13 cellular contexts compared by ENCODE assay signal in genomic region chr12:92603741-92604432, GRCh38.
DNase-seq lines count a peak whose midpoint lies in the region; ATAC-seq and TF ChIP-seq lines count a peak whose summit lies in the region.
"Had no signal": no experiment of that assay in that cellular context is flagged by ENCODE, and none has a peak within 500 bp of the region (broad histone marks: within the 10 kb centered on the region; RNA-seq: fewer than 3 reads in every experiment).

No MANE protein-coding gene starts in this region.

- no peak overlapping the region for H3K27ac ChIP-seq in OCI-LY1 (ENCODE audit: low read depth, low read length, poor library complexity, severe bottlenecking)
- peak overlapping the region in 7 of 8 donors; percentile 21 to 48 (median 40) for H3K27ac ChIP-seq in spleen
- H3K27ac ChIP-seq: esophagus muscularis mucosa, HL-60 had no signal

- H3K4me1 ChIP-seq in OCI-LY1 (ENCODE audit: insufficient read depth, low read length, severe bottlenecking) (no peaks in the 10 kb centered on the region), spleen (peaks cover 0 to 33% (median 7%) of the 10 kb centered on the region in 6 donors)
- H3K4me1 ChIP-seq: ascending aorta had no signal

- H3K9ac ChIP-seq in OCI-LY1 (ENCODE audit: low read length) = no peak overlapping the region

- CTCF ChIA-PET in WTC11 (lab: Charles Lee) = no interaction called here

- H3K9me3 Mint-ChIP-seq in T-helper 2 cell treated with Interferon-gamma antibody and Interleukin-4, amounts not matched to agents 5 μg/mL and 100 μg/mL, for 36 hours = peaks cover 32% of the 10 kb centered on the region
- peaks cover 23% of the 10 kb centered on the region for H3K9me3 Mint-ChIP-seq in central memory CD8-positive, alpha-beta T cell
- peaks cover 48% of the 10 kb centered on the region for H3K9me3 Mint-ChIP-seq in WTC11

- no peak overlapping the region for H3K4me3 Mint-ChIP-seq in T-helper 2 cell treated with Interferon-gamma antibody and Interleukin-4, amounts not matched to agents 5 μg/mL and 100 μg/mL, for 36 hours
- H3K4me3 Mint-ChIP-seq in central memory CD8-positive, alpha-beta T cell = no peak overlapping the region
- H3K4me3 Mint-ChIP-seq in WTC11 = no peak overlapping the region

- H3K9me3 ChIP-seq in OCI-LY1 (ENCODE audit: low read length) (peaks cover 7% of the 10 kb centered on the region; the same call in 1 of the 2 replicates), spleen (peaks cover 0 to 26% (median 20%) of the 10 kb centered on the region in 8 donors)
- H3K9me3 ChIP-seq: ascending aorta had no signal

- H3K27me3 Mint-ChIP-seq in T-helper 2 cell treated with Interferon-gamma antibody and Interleukin-4, amounts not matched to agents 5 μg/mL and 100 μg/mL, for 36 hours (ENCODE audit: low read depth) = no peaks in the 10 kb centered on the region
- no peaks in the 10 kb centered on the region for H3K27me3 Mint-ChIP-seq in central memory CD8-positive, alpha-beta T cell
- no peaks in the 10 kb centered on the region; the same call in 1 of the 2 replicates for H3K27me3 Mint-ChIP-seq in WTC11 (ENCODE audit: low read depth)

- H3K4me3 ChIP-seq in OCI-LY1 (ENCODE audit: low read depth, low read length, poor library complexity, severe bottlenecking) = no peak overlapping the region
- H3K4me3 ChIP-seq in spleen = no peak overlapping the region
- H3K4me3 ChIP-seq: ascending aorta, esophagus muscularis mucosa had no signal

- H3K36me3 ChIP-seq in OCI-LY1 (ENCODE audit: insufficient read depth, low read length) = no peaks in the 10 kb centered on the region
- no peaks in the 10 kb centered on the region for H3K36me3 ChIP-seq in spleen
- H3K36me3 ChIP-seq: ascending aorta, esophagus muscularis mucosa had no signal

- intact Hi-C loops in spleen (cut with DNase I; ENCODE audit: low total_unique reads) = no loop called here

- TF ChIP-seq CTCF in OCI-LY1 (IDR thresholded peaks at IDR 0.05; ENCODE audit: low read length) (peak; percentile 35; the same call in 1 of the 2 replicates), spleen (IDR thresholded peaks at IDR 0.05 in 8 of 11, conservative IDR thresholded peaks at IDR 0.05 in 3 of 11) (no peak), WTC11 (IDR thresholded peaks at IDR 0.05) (no peak)

- no peak for TF ChIP-seq POLR2A in spleen (IDR thresholded peaks at IDR 0.05)

- WGBS in spleen, 5 donors = 80 to 87% (median 82%) methylated on average over 2 of the region's 2 CpGs

- peak overlapping the region; percentile 89; the same call in 1 of the 2 replicates for H2AFZ ChIP-seq in OCI-LY1 (ENCODE audit: low read length)

- H3K36me3 Mint-ChIP-seq in T-helper 2 cell treated with Interferon-gamma antibody and Interleukin-4, amounts not matched to agents 5 μg/mL and 100 μg/mL, for 36 hours (ENCODE audit: low read depth) = peaks cover 18% of the 10 kb centered on the region
- H3K36me3 Mint-ChIP-seq in central memory CD8-positive, alpha-beta T cell (ENCODE audit: insufficient read depth) = no peaks in the 10 kb centered on the region
- H3K36me3 Mint-ChIP-seq in WTC11 = peaks cover 35% of the 10 kb centered on the region

- no peaks in the 10 kb centered on the region for H3K79me2 ChIP-seq in OCI-LY1 (ENCODE audit: insufficient read depth, low read length)

- DNase-seq in T-helper 2 cell treated with Interferon-gamma antibody and Interleukin-4, amounts not matched to agents 5 μg/mL and 100 μg/mL, for 36 hours (ENCODE audit: low spot score) = peak; percentile 5
- no peak for DNase-seq in T-helper 2 cell
- DNase-seq in central memory CD8-positive, alpha-beta T cell (ENCODE audit: low spot score in 2 of 2) = no peak
- no peak for DNase-seq in spleen
- no peak for DNase-seq in GM19238 (ENCODE audit: insufficient read length, low spot score)
- DNase-seq in pons (ENCODE audit: low spot score) = no peak
- DNase-seq in WTC11 (ENCODE audit: low spot score) = no peak
- DNase-seq: NCI-H146, posterior cingulate gyrus had no signal

- no peaks in the 10 kb centered on the region for H3K27me3 ChIP-seq in OCI-LY1 (ENCODE audit: insufficient read depth, low read length)
- no peaks in the 10 kb centered on the region for H3K27me3 ChIP-seq in spleen (replicated peaks in 1 of 7)
- H3K27me3 ChIP-seq: ascending aorta, esophagus muscularis mucosa had no signal

- no peak overlapping the region for H3K27ac Mint-ChIP-seq in T-helper 2 cell treated with Interferon-gamma antibody and Interleukin-4, amounts not matched to agents 5 μg/mL and 100 μg/mL, for 36 hours
- no peak overlapping the region for H3K27ac Mint-ChIP-seq in central memory CD8-positive, alpha-beta T cell (ENCODE audit: low read depth)
- H3K27ac Mint-ChIP-seq in WTC11 = no peak overlapping the region

- H3K4me2 ChIP-seq in OCI-LY1 (ENCODE audit: low read length) = no peak overlapping the region

- H3F3A ChIP-seq in OCI-LY1 (ENCODE audit: insufficient read depth, low read length) = no peaks in the 10 kb centered on the region

- POLR2A ChIA-PET in WTC11 (lab: Charles Lee) = no interaction called here

- H3K9me2 ChIP-seq in OCI-LY1 (ENCODE audit: low read depth, low read length) = no peaks in the 10 kb centered on the region

- ATAC-seq in central memory CD8-positive, alpha-beta T cell (replicated peaks; ENCODE audit: extremely low read depth, poor library complexity, severe bottlenecking) = peak; percentile 60
- ATAC-seq in WTC11 = no peak

- no peaks in the 10 kb centered on the region for H4K20me1 ChIP-seq in OCI-LY1 (ENCODE audit: insufficient read depth, low read length)

- peaks cover 16% of the 10 kb centered on the region for H3K4me1 Mint-ChIP-seq in T-helper 2 cell treated with Interferon-gamma antibody and Interleukin-4, amounts not matched to agents 5 μg/mL and 100 μg/mL, for 36 hours (ENCODE audit: low read depth)
- H3K4me1 Mint-ChIP-seq in central memory CD8-positive, alpha-beta T cell = peaks cover 15% of the 10 kb centered on the region
- H3K4me1 Mint-ChIP-seq in WTC11 = peaks cover 8% of the 10 kb centered on the region

TF ChIP-seq in WTC11, 78 proteins besides CTCF, POLR2A, EP300 and RAD21 (continues in another document):
- TF ChIP-seq CDX4 (CRISPR knock-in tag; IDR thresholded peaks at IDR 0.05; ENCODE audit: borderline replicate concordance) (no peak), PRRX2 (CRISPR knock-in tag; IDR thresholded peaks at IDR 0.05) (no peak), TEAD1 (CRISPR knock-in tag; IDR thresholded peaks at IDR 0.05) (no peak), ZNF532 (CRISPR knock-in tag; IDR thresholded peaks at IDR 0.05; ENCODE audit: borderline replicate concordance) (no peak), HMGA2 (CRISPR knock-in tag; IDR thresholded peaks at IDR 0.05) (no peak), E2F4 (CRISPR knock-in tag; IDR thresholded peaks at IDR 0.05; ENCODE audit: borderline replicate concordance, low read depth) (no peak), ETV6 (CRISPR knock-in tag; IDR thresholded peaks at IDR 0.05) (no peak), MXD4 (CRISPR knock-in tag; IDR thresholded peaks at IDR 0.05; ENCODE audit: borderline replicate concordance) (no peak), SMAD3 (CRISPR knock-in tag; IDR thresholded peaks at IDR 0.05; ENCODE audit: borderline replicate concordance) (no peak), IRF2 (CRISPR knock-in tag; IDR thresholded peaks at IDR 0.05; ENCODE audit: borderline replicate concordance, low read depth) (no peak), ZNF317 (CRISPR knock-in tag; IDR thresholded peaks at IDR 0.05; ENCODE audit: borderline replicate concordance, low read depth) (no peak)
